Comparison of ENCODE assay signal across 1 cellular context in the genomic region with DNA sequence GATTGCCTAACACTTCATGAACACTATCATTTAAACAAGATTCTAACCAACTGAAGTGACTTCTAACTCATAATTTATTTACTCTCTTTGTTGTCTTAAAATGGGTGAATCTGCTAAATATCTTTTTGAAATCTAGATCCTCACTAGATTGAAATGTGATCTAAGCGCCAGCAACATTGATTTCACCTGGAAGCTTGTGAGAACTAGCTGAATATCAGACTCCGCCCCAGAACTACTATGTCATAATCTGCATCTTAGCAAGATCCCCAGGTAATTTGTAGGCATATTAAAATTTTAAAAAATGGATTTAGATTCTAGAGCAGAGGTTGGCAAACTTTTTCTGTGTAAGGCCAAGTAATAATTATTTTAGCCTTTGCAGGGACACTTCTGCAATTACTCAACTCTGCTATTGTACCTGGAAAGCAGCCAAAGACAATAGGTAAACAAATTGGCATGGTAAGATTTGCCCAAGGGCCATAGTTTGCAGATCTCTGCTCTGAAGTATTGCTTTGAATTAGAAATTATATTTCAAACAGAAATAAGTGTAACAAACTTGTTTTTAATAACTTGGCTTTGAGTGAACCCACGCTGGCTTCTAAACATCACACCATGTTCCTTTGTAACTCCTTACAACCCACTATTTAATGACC.
TF ChIP-seq lines count a peak whose summit lies in the region.

No MANE protein-coding gene starts in this region.

TF ChIP-seq in A549, 52 proteins besides CTCF, POLR2A, EP300 and RAD21 (continued from another document):
- TF ChIP-seq, protein P1, sequence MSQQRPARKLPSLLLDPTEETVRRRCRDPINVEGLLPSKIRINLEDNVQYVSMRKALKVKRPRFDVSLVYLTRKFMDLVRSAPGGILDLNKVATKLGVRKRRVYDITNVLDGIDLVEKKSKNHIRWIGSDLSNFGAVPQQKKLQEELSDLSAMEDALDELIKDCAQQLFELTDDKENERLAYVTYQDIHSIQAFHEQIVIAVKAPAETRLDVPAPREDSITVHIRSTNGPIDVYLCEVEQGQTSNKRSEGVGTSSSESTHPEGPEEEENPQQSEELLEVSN (IDR thresholded peaks at IDR 0.05; ENCODE audit: borderline replicate concordance, low read depth): no peak
